Comparison of ENCODE assay signal across 29 cellular contexts in genomic region chr3:51198476-51198875, GRCh38.
A peak's percentile ranks its signal among the peaks of the same experiment; 100 is the strongest.
DNase-seq lines count a peak whose midpoint lies in the region; ATAC-seq, FAIRE-seq and TF ChIP-seq lines count a peak whose summit lies in the region.
"Had no signal": no experiment of that assay in that cellular context is flagged by ENCODE, and none has a peak within 500 bp of the region (broad histone marks: within the 10 kb centered on the region; RNA-seq: fewer than 3 reads in every experiment).

No MANE protein-coding gene starts in this region.

- H3K27me3 Mint-ChIP-seq in MCF 10A (ENCODE audit: insufficient read depth, unreplicated experiment): peaks cover 11% of the 10 kb centered on the region

- H3K27me3 ChIP-seq in mammary epithelial cell (ENCODE audit: insufficient read depth, low read length) (no peaks in the 10 kb centered on the region), MG63 (no peaks in the 10 kb centered on the region), esophagus muscularis mucosa (no peaks in the 10 kb centered on the region)
- H3K27me3 ChIP-seq: BLaER1, Peyer's patch had no signal

- H4K20me1 ChIP-seq in mammary epithelial cell (ENCODE audit: insufficient read depth, low read length): no peaks in the 10 kb centered on the region
- H4K20me1 ChIP-seq: BLaER1 had no signal

- DNase-seq in mammary epithelial cell: peak; percentile 23
- DNase-seq in MCF 10A (ENCODE audit: unreplicated experiment): no peak
- peak; percentile 5 for DNase-seq in RPMI7951 (ENCODE audit: low read depth)
- peak; percentile 7 for DNase-seq in hepatic stellate cell (ENCODE audit: low spot score)
- no peak for DNase-seq in MG63
- no peak for DNase-seq in GM12892 (ENCODE audit: insufficient read length)
- no peak for DNase-seq in esophagus muscularis mucosa (ENCODE audit: extremely low spot score)
- DNase-seq: ACHN; CD4-positive, CD25-positive, alpha-beta regulatory T cell; MV-4-11; NCI-H1105; NCI-H146; NCI-H2081; NCI-H2171; NCI-H226; NCI-H510A; NCI-H69; Peyer's patch; SK-N-SH; SW 1271 had no signal

- no peaks in the 10 kb centered on the region for H3K79me2 ChIP-seq in mammary epithelial cell (ENCODE audit: insufficient read depth, low read length)

- no peaks in the 10 kb centered on the region for H3K4me1 ChIP-seq in mammary epithelial cell (ENCODE audit: insufficient read depth, low read length)
- no peaks in the 10 kb centered on the region for H3K4me1 ChIP-seq in esophagus muscularis mucosa
- H3K4me1 ChIP-seq: BLaER1, Peyer's patch had no signal

- H3K4me1 Mint-ChIP-seq in MCF 10A (ENCODE audit: insufficient read depth, unreplicated experiment): no peaks in the 10 kb centered on the region

- TF ChIP-seq CTCF in mammary epithelial cell (conservative IDR thresholded peaks at IDR 0.05 in 1 of 2, IDR thresholded peaks at IDR 0.05 in 1 of 2; ENCODE audit: extremely low read depth in 1 of 2, insufficient read depth in 1 of 2, low read depth in 1 of 2, low read length in 2 of 2) (no peak), MCF 10A (IDR thresholded peaks at IDR 0.05; ENCODE audit: unreplicated experiment) (no peak), esophagus muscularis mucosa (IDR thresholded peaks at IDR 0.05) (no peak)

- H3K36me3 ChIP-seq in mammary epithelial cell (ENCODE audit: insufficient read depth, low read length) (no peaks in the 10 kb centered on the region), MG63 (no peaks in the 10 kb centered on the region), esophagus muscularis mucosa (no peaks in the 10 kb centered on the region)
- H3K36me3 ChIP-seq: BLaER1, Peyer's patch had no signal

- no peak for FAIRE-seq in GM12892 (lab: Jason Lieb, UNC)
- FAIRE-seq: D721Med, G401.6, GM12878, GM19239, H54 had no signal

- no peak for TF ChIP-seq EP300 in esophagus muscularis mucosa (IDR thresholded peaks at IDR 0.05)

- H3K4me3 ChIP-seq in mammary epithelial cell (replicated peaks in 1 of 3; ENCODE audit: insufficient read depth in 1 of 3, low read depth in 2 of 3, low read length in 3 of 3) (no peak overlapping the region), MG63 (no peak overlapping the region), esophagus muscularis mucosa (no peak overlapping the region)
- H3K4me3 ChIP-seq: BLaER1, GM12878, Peyer's patch had no signal

- H3K27ac ChIP-seq in mammary epithelial cell (ENCODE audit: insufficient read depth, low read depth, low read length): no peak overlapping the region
- H3K27ac ChIP-seq in esophagus muscularis mucosa (replicated peaks in 1 of 4): no peak overlapping the region
- H3K27ac ChIP-seq: 22Rv1, BLaER1, HL-60, Peyer's patch had no signal

- H3K27ac Mint-ChIP-seq in MCF 10A (ENCODE audit: low read depth, unreplicated experiment): no peak overlapping the region
- H3K27ac Mint-ChIP-seq: CD4-positive, CD25-positive, alpha-beta regulatory T cell had no signal

- no peaks in the 10 kb centered on the region for H3K36me3 Mint-ChIP-seq in MCF 10A (ENCODE audit: insufficient read depth, unreplicated experiment)

- no peak overlapping the region for H2AFZ ChIP-seq in mammary epithelial cell (ENCODE audit: low read depth, low read length)

- WGBS in mammary epithelial cell (ENCODE audit: low coverage, missing lambda C conversion rate): 83% methylated on average over 3 of the region's 3 CpGs
- WGBS in esophagus muscularis mucosa: 88% methylated on average over 3 of the region's 3 CpGs

- H3K9me3 ChIP-seq in mammary epithelial cell (replicated peaks; ENCODE audit: insufficient read depth, low read length) (no peaks in the 10 kb centered on the region), MG63 (no peaks in the 10 kb centered on the region), esophagus muscularis mucosa (no peaks in the 10 kb centered on the region)
- H3K9me3 ChIP-seq: Peyer's patch, SK-N-SH had no signal

- H3K4me2 ChIP-seq in mammary epithelial cell (ENCODE audit: insufficient read depth, low read depth, low read length): no peak overlapping the region
- H3K4me2 ChIP-seq: BLaER1, SK-N-SH had no signal

- POLR2A ChIA-PET in MCF 10A (lab: Yijun Ruan, JAX): no interaction called here

- ATAC-seq in GM18505 (IDR thresholded peaks at IDR 0.05; ENCODE audit: unreplicated experiment): no peak
- ATAC-seq: GM12878 had no signal

- intact Hi-C loops in mammary epithelial cell (cut with micrococcal nuclease) (no loop called here), MCF 10A (cut with micrococcal nuclease) (no loop called here), esophagus muscularis mucosa (cut with DNase I) (no loop called here)

- no peaks in the 10 kb centered on the region for H3K9me3 Mint-ChIP-seq in MCF 10A (ENCODE audit: unreplicated experiment)

- no TSS peak for BruUV-seq in mammary epithelial cell (replicated peaks; lab: Mats Ljungman, UMichigan)
- no TSS peak for BruUV-seq in MCF 10A (replicated peaks; lab: Mats Ljungman, UMichigan)

- CTCF ChIA-PET in mammary epithelial cell (lab: Charles Lee; ENCODE audit: low non-redundant PET): no interaction called here
- CTCF ChIA-PET in MCF 10A (lab: Yijun Ruan, JAX): interaction anchor here (0.6 kb wide), 1 partner anchor 90 kb away, joined by 3 read pairs; no protein-coding TSS in a partner anchor

- dilution Hi-C loops in mammary epithelial cell (cut with HindIII; ENCODE audit: low sequenced_read_pairs): no loop called here

- in situ Hi-C loops in mammary epithelial cell (cut with MboI; ENCODE audit: low sequenced_read_pairs in 2 of 2): no loop called here

- no peak overlapping the region for H3K9ac ChIP-seq in mammary epithelial cell (ENCODE audit: insufficient read depth, low read length)
- H3K9ac ChIP-seq: BLaER1, SK-N-SH had no signal

- H3K4me3 Mint-ChIP-seq in MCF 10A (ENCODE audit: unreplicated experiment): no peak overlapping the region
- H3K4me3 Mint-ChIP-seq: CD4-positive, CD25-positive, alpha-beta regulatory T cell had no signal

- no peak for TF ChIP-seq POLR2A in GM18505 (IDR thresholded peaks at IDR 0.05; ENCODE audit: borderline replicate concordance, extremely low read depth, insufficient read depth, insufficient read length)
- TF ChIP-seq POLR2A in GM12892 (IDR thresholded peaks at IDR 0.05; ENCODE audit: low read depth, low read length): no peak
- no peak for TF ChIP-seq POLR2A in esophagus muscularis mucosa (IDR thresholded peaks at IDR 0.05; ENCODE audit: low read depth)

Comparison
In these comparisons a context has a peak if more than half of its experiments do, and no peak if none do; other contexts are left out.
1. DNase-seq: peak in mammary epithelial cell (single experiment), RPMI7951 (single experiment) and hepatic stellate cell (single experiment); none in MCF 10A (single experiment), MG63 (single experiment), GM12892 (single experiment) and esophagus muscularis mucosa (single experiment).